35 cellular contexts compared by ENCODE assay signal in the genomic region with DNA sequence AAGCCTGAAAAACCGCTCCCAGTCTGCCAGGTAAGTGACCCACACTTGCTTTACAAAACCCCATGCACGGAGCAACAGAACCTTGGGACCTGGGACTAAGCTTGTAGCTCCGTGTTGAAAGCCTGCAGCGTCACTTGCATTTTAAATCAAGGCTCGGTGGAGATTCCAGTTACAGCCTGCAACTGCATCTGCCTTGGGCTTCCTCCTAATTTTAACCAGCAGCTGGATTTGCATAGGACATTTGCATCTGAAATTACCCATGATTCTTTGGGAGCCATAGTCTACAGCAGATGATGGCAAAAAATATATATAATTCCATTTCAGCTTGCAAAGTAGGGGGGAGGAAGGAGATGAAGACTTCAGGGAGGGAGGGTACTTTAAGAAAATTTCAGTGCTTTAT.
"Had no signal": no experiment of that assay in that cellular context is flagged by ENCODE, and none has a peak within 500 bp of the region (broad histone marks: within the 10 kb centered on the region; RNA-seq: fewer than 3 reads in every experiment).

No MANE protein-coding gene starts in this region.

- H3K27me3 ChIP-seq: ascending aorta, colonic mucosa, foreskin keratinocyte, gastrocnemius medialis had no signal

- H3K9me3 ChIP-seq: ascending aorta, breast epithelium, colonic mucosa, esophagus muscularis mucosa, gastrocnemius medialis, heart right ventricle had no signal

- H3K36me3 Mint-ChIP-seq: activated CD4-positive, alpha-beta memory T cell treated with anti-CD3 and anti-CD28 coated beads for 36 hours; activated CD8-positive, alpha-beta memory T cell treated with anti-CD3 and anti-CD28 coated beads, Interleukin-2, amount 10 ng/mL, durations not matched to agents 7 days and 5 days; activated naive CD4-positive, alpha-beta T cell treated with anti-CD3 and anti-CD28 coated beads, Interleukin-2, amount 10 ng/mL, durations not matched to agents 7 days and 5 days; activated naive CD4-positive, alpha-beta T cell treated with anti-CD3 and anti-CD28 coated beads, Interleukin-2, amount 50 U/mL, for 72 hours; activated naive CD8-positive, alpha-beta T cell treated with anti-CD3 and anti-CD28 coated beads, Interleukin-2, amount 10 ng/mL, durations not matched to agents 7 days and 5 days; brain had no signal

- H3K36me3 ChIP-seq: ascending aorta, breast epithelium, cardiac muscle cell, colonic mucosa, esophagus muscularis mucosa, gastrocnemius medialis, heart right ventricle, WERI-Rb-1 had no signal

- H3K4me3 ChIP-seq: ascending aorta, breast epithelium, cardiac muscle cell, colonic mucosa, esophagus muscularis mucosa, gastrocnemius medialis, heart right ventricle had no signal

- ATAC-seq: activated CD4-positive, CD25-positive, alpha-beta regulatory T cell treated with anti-CD3 and anti-CD28 coated beads, Interleukin-2, amount 50 U/mL, for 24 hours; activated CD8-positive, alpha-beta memory T cell treated with anti-CD3 and anti-CD28 coated beads, Interleukin-2, amount 10 ng/mL, durations not matched to agents 7 days and 5 days; activated CD8-positive, alpha-beta T cell treated with anti-CD3 and anti-CD28 coated beads, Interleukin-2, amount 10 ng/mL, durations not matched to agents 7 days and 5 days; activated naive CD4-positive, alpha-beta T cell treated with anti-CD3 and anti-CD28 coated beads, Interleukin-2, amount 50 U/mL, for 72 hours; foreskin keratinocyte; gastrocnemius medialis; heart right ventricle; T-helper 17 cell had no signal

- H3K4me1 Mint-ChIP-seq: activated CD8-positive, alpha-beta memory T cell treated with anti-CD3 and anti-CD28 coated beads, Interleukin-2, amount 10 ng/mL, durations not matched to agents 7 days and 5 days; activated naive CD4-positive, alpha-beta T cell treated with anti-CD3 and anti-CD28 coated beads, Interleukin-2, amount 10 ng/mL, durations not matched to agents 7 days and 5 days; activated naive CD8-positive, alpha-beta T cell treated with anti-CD3 and anti-CD28 coated beads, Interleukin-2, amount 10 ng/mL, durations not matched to agents 7 days and 5 days; endodermal cell; T-helper 17 cell had no signal

- H3K9me3 Mint-ChIP-seq: activated CD4-positive, alpha-beta memory T cell treated with anti-CD3 and anti-CD28 coated beads for 36 hours had no signal

- H3K4me1 ChIP-seq: ascending aorta, breast epithelium, colonic mucosa, esophagus muscularis mucosa, foreskin keratinocyte, gastrocnemius medialis, heart right ventricle had no signal

- H3K27ac ChIP-seq: ascending aorta, breast epithelium, cardiac muscle cell, colonic mucosa, esophagus muscularis mucosa, foreskin keratinocyte, gastrocnemius medialis, heart right ventricle, WERI-Rb-1 had no signal

- DNase-seq: activated B cell treated with CpG ODN at 0.5 μM for 24 hours; activated CD4-positive, alpha-beta memory T cell treated with anti-CD3 and anti-CD28 coated beads for 36 hours; activated CD4-positive, alpha-beta T cell treated with anti-CD3 and anti-CD28 coated beads for 48 hours; activated CD4-positive, alpha-beta T cell treated with anti-CD3 and anti-CD28 coated beads, Interleukin-2, amount 50 U/mL, for 1 hour; activated CD8-positive, alpha-beta memory T cell treated with anti-CD3 and anti-CD28 coated beads, Interleukin-2, amount 10 ng/mL, durations not matched to agents 7 days and 5 days; activated CD8-positive, alpha-beta memory T cell treated with anti-CD3 and anti-CD28 coated beads, Interleukin-2, amount 50 U/mL, for 4 hours; activated CD8-positive, alpha-beta T cell treated with anti-CD3 and anti-CD28 coated beads, Interleukin-2, amount 10 ng/mL, durations not matched to agents 7 days and 5 days; activated effector memory CD4-positive, alpha-beta T cell treated with anti-CD3 and anti-CD28 coated beads, Interleukin-2, amount 50 U/mL, for 16 hours; activated naive CD4-positive, alpha-beta T cell; activated naive CD4-positive, alpha-beta T cell treated with anti-CD3 and anti-CD28 coated beads, Interleukin-2, amount 10 ng/mL, durations not matched to agents 7 days and 5 days; activated naive CD8-positive, alpha-beta T cell treated with anti-CD3 and anti-CD28 coated beads, Interleukin-2, amount 10 ng/mL, durations not matched to agents 7 days and 5 days; activated T-cell treated with anti-CD3 and anti-CD28 coated beads, Interleukin-2, amount 50 U/mL, for 1 hour; activated T-cell treated with anti-CD3 and anti-CD28 coated beads, Interleukin-2, amount 50 U/mL, for 48 hours; central memory CD4-positive, alpha-beta T cell; cerebellar nuclear complex; colonic mucosa; effector memory CD4-positive, alpha-beta T cell; endodermal cell; foreskin keratinocyte; gastrocnemius medialis; heart right ventricle; T-helper 1 cell; T-helper 17 cell; T1000; WERI-Rb-1 had no signal

- H3K4me3 Mint-ChIP-seq: activated B cell treated with CpG ODN at 0.5 μM for 24 hours; activated CD4-positive, alpha-beta memory T cell treated with anti-CD3 and anti-CD28 coated beads for 36 hours; activated CD8-positive, alpha-beta memory T cell treated with anti-CD3 and anti-CD28 coated beads, Interleukin-2, amount 10 ng/mL, durations not matched to agents 7 days and 5 days; activated CD8-positive, alpha-beta T cell treated with anti-CD3 and anti-CD28 coated beads, Interleukin-2, amount 10 ng/mL, durations not matched to agents 7 days and 5 days; activated naive CD4-positive, alpha-beta T cell treated with anti-CD3 and anti-CD28 coated beads, Interleukin-2, amount 10 ng/mL, durations not matched to agents 7 days and 5 days; activated naive CD8-positive, alpha-beta T cell treated with anti-CD3 and anti-CD28 coated beads, Interleukin-2, amount 10 ng/mL, durations not matched to agents 7 days and 5 days; activated T-helper 1 cell treated with anti-CD3 and anti-CD28 coated beads, Interleukin-12 subunit alpha, Interleukin-12 subunit beta, Interleukin-2, Interleukin-4 antibody, amounts not matched to agents 30 ng/mL and 10 ng/mL and 1 ng/mL, durations not matched to agents 14 hours and 24 hours and 36 hours; brain; endodermal cell; T-helper 17 cell; T-helper 2 cell treated with Interferon-gamma antibody and Interleukin-4, amounts not matched to agents 5 μg/mL and 100 μg/mL, for 36 hours had no signal

- H3K27me3 Mint-ChIP-seq: activated CD8-positive, alpha-beta memory T cell treated with anti-CD3 and anti-CD28 coated beads, Interleukin-2, amount 10 ng/mL, durations not matched to agents 7 days and 5 days; activated naive CD4-positive, alpha-beta T cell treated with anti-CD3 and anti-CD28 coated beads, Interleukin-2, amount 10 ng/mL, durations not matched to agents 7 days and 5 days; activated naive CD8-positive, alpha-beta T cell treated with anti-CD3 and anti-CD28 coated beads, Interleukin-2, amount 10 ng/mL, durations not matched to agents 7 days and 5 days had no signal

- H3K27ac Mint-ChIP-seq: activated B cell treated with CpG ODN at 0.5 μM for 24 hours; activated CD4-positive, alpha-beta memory T cell treated with anti-CD3 and anti-CD28 coated beads for 36 hours; activated CD8-positive, alpha-beta memory T cell treated with anti-CD3 and anti-CD28 coated beads, Interleukin-2, amount 10 ng/mL, durations not matched to agents 7 days and 5 days; activated CD8-positive, alpha-beta T cell treated with anti-CD3 and anti-CD28 coated beads, Interleukin-2, amount 10 ng/mL, durations not matched to agents 7 days and 5 days; activated naive CD4-positive, alpha-beta T cell treated with anti-CD3 and anti-CD28 coated beads, Interleukin-2, amount 10 ng/mL, durations not matched to agents 7 days and 5 days; activated naive CD4-positive, alpha-beta T cell treated with anti-CD3 and anti-CD28 coated beads, Interleukin-2, amount 50 U/mL, for 72 hours; activated naive CD8-positive, alpha-beta T cell treated with anti-CD3 and anti-CD28 coated beads, Interleukin-2, amount 10 ng/mL, durations not matched to agents 7 days and 5 days; activated T-helper 1 cell treated with anti-CD3 and anti-CD28 coated beads, Interleukin-12 subunit alpha, Interleukin-12 subunit beta, Interleukin-2, Interleukin-4 antibody, amounts not matched to agents 30 ng/mL and 10 ng/mL and 1 ng/mL, durations not matched to agents 14 hours and 24 hours and 36 hours; activated T-helper 2 cell treated with anti-CD3 and anti-CD28 coated beads, Interferon-gamma antibody, Interleukin-2, Interleukin-4, amounts not matched to agents 10 μg/mL and 5 μg/mL and 100 μg/mL, durations not matched to agents 14 hours and 24 hours and 36 hours; endodermal cell; T-helper 17 cell; T-helper 2 cell treated with Interferon-gamma antibody and Interleukin-4, amounts not matched to agents 5 μg/mL and 100 μg/mL, for 36 hours had no signal
